ENCODE assay signal across 12 cellular contexts in the genomic region with DNA sequence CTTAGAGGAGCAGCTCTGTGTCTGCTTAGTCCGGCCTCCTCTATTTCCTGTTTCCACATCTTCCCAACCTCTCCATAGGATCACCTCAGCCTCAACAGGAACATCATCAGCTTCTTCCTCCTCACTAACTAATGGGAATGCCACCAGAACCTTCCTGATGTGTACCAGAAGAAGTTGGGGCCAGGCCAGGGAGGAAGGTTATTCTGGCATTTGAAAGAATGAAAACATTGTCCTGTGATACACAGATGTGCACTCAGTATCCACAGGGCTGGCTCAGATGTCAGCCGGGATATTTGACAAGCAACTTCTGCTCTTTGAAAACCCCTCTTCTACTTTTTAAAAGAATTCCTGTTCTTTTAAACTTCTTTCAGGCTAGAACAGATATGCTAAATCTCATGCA.
"Had no signal": no experiment of that assay in that cellular context is flagged by ENCODE, and none has a peak within 500 bp of the region (broad histone marks: within the 10 kb centered on the region; RNA-seq: fewer than 3 reads in every experiment).

No MANE protein-coding gene starts in this region.

- H3K36me3 Mint-ChIP-seq: naive thymus-derived CD4-positive, alpha-beta T cell; stimulated activated memory B cell treated with anti-CD40 and anti-IgM and Interleukin-4, amounts not matched to agents 10 μg/mL and 1 μg/mL and 100 μg/mL, for 72 hours had no signal

- H3K27ac Mint-ChIP-seq: activated naive CD4-positive, alpha-beta T cell treated with anti-CD3 and anti-CD28 coated beads for 36 hours; naive thymus-derived CD4-positive, alpha-beta T cell; stimulated activated memory B cell treated with anti-CD40 and anti-IgM and Interleukin-4, amounts not matched to agents 10 μg/mL and 1 μg/mL and 100 μg/mL, for 72 hours had no signal

- H3K4me1 ChIP-seq: transverse colon had no signal

- H3K9ac ChIP-seq: SK-N-SH had no signal

- H3K4me2 ChIP-seq: SK-N-SH, smooth muscle cell had no signal

- H3K9me3 Mint-ChIP-seq: activated naive CD4-positive, alpha-beta T cell treated with anti-CD3 and anti-CD28 coated beads for 36 hours; naive thymus-derived CD4-positive, alpha-beta T cell; stimulated activated memory B cell treated with anti-CD40 and anti-IgM and Interleukin-4, amounts not matched to agents 10 μg/mL and 1 μg/mL and 100 μg/mL, for 72 hours had no signal

- H3K4me3 Mint-ChIP-seq: activated naive CD4-positive, alpha-beta T cell treated with anti-CD3 and anti-CD28 coated beads for 36 hours; naive thymus-derived CD4-positive, alpha-beta T cell; stimulated activated memory B cell treated with anti-CD40 and anti-IgM and Interleukin-4, amounts not matched to agents 10 μg/mL and 1 μg/mL and 100 μg/mL, for 72 hours had no signal

- H3K27me3 ChIP-seq: gastroesophageal sphincter had no signal

- DNase-seq: activated CD4-positive, alpha-beta T cell treated with anti-CD3 and anti-CD28 coated beads for 4 hours; activated naive CD4-positive, alpha-beta T cell treated with anti-CD3 and anti-CD28 coated beads for 36 hours; cortex of kidney; effector CD8-positive, alpha-beta T cell; naive thymus-derived CD4-positive, alpha-beta T cell; nucleus accumbens; SK-N-SH; T-helper 1 cell; transverse colon had no signal

- H3K27ac ChIP-seq: gastroesophageal sphincter, transverse colon had no signal

- H3K4me3 ChIP-seq: gastroesophageal sphincter, smooth muscle cell, transverse colon had no signal

- H3K9me3 ChIP-seq: gastroesophageal sphincter, SK-N-SH, transverse colon had no signal

- H3K4me1 Mint-ChIP-seq: naive thymus-derived CD4-positive, alpha-beta T cell; stimulated activated memory B cell treated with anti-CD40 and anti-IgM and Interleukin-4, amounts not matched to agents 10 μg/mL and 1 μg/mL and 100 μg/mL, for 72 hours had no signal

- ATAC-seq: gastroesophageal sphincter; naive thymus-derived CD4-positive, alpha-beta T cell; stimulated activated memory B cell treated with anti-CD40 and anti-IgM and Interleukin-4, amounts not matched to agents 10 μg/mL and 1 μg/mL and 100 μg/mL, for 72 hours had no signal

- H3K36me3 ChIP-seq: gastroesophageal sphincter, transverse colon had no signal
